In the genomic region with DNA sequence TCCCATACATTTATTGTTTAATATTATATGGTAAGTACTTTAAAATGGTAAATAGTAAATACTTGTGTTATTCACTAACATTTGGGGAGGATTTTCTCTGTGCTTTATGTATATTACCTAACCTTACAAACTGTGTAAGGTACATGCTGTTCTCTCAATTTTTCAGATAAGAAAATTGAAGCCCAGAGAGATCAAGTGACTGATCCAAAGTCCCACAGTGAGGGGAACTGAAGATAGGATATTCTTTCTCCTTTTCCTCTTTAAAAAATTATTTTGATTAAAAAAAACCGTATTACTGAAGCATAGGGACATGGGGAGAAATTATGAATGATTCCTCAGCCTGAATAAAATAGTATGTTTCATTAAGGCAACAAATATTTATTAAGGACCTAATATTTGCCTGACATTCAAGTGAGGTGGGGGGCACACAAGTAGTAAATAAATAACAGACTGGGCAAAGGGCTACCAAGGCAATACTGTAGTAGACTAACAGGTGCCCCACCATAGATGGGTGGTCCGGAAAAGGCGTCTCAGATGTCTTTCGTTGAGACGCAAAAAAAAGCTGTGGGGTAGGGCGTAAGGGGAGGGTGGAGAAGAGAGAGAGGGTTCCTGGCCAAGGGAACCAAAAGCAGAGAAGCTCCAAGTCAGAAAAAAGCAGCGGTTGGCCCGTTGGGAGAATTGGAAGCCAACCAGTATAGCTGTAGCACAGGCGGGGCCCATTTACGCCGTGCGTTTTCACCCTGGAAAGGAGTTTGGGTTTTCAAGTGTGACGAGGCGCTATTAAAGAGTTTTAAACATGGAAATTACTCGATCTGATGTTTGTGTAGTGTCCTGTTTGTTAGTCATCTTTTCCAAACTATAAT, we compare ENCODE assay signal across 8 cellular contexts. TPM values are rescaled to one million over a fixed set of nuclear protein-coding genes. Genes with fewer than 3 reads are reported as not detected.
A peak's percentile ranks its signal among the peaks of the same experiment; 100 is the strongest.
DNase-seq lines count a peak whose midpoint lies in the region; ATAC-seq and TF ChIP-seq lines count a peak whose summit lies in the region.

No MANE protein-coding gene starts in this region.

- intact Hi-C loops in stomach (cut with DNase I; ENCODE audit: low total_unique reads) = no loop called here

- WGBS in stomach, 5 donors = 1 to 2% (median 1%) methylated on average over 15 of the region's 15 CpGs

- no peaks in the 10 kb centered on the region for H3K27me3 ChIP-seq in mucosa of stomach (ENCODE audit: control insufficient read depth, insufficient read depth, low read length)
- H3K27me3 ChIP-seq in stomach = no peaks in the 10 kb centered on the region

- TF ChIP-seq POLR2A in erythroblast (IDR thresholded peaks at IDR 0.05; ENCODE audit: low read length) (no peak), stomach (IDR thresholded peaks at IDR 0.05) (no peak)

- TF ChIP-seq EP300 in stomach (IDR thresholded peaks at IDR 0.05) = no peak

- CTCF ChIA-PET in AG04449 (lab: Yijun Ruan, JAX) = no interaction called here

- no peaks in the 10 kb centered on the region for H3K36me3 ChIP-seq in mucosa of stomach (ENCODE audit: control insufficient read depth, insufficient read depth, low read length)
- H3K36me3 ChIP-seq in stomach = no peaks in the 10 kb centered on the region

- no peaks in the 10 kb centered on the region for H3K9me3 ChIP-seq in mucosa of stomach (ENCODE audit: control insufficient read depth, low read length)
- H3K9me3 ChIP-seq in stomach = no peaks in the 10 kb centered on the region

- DNase-seq in AG04449 (ENCODE audit: low read depth, low spot score) = no peak
- peak; percentile 44 for DNase-seq in NCI-H345 treated with DMSO at 0.1 percent for 48 hours (lab: John Stamatoyannopoulos, UW; ENCODE audit: unreplicated experiment)
- peak; percentile 37 for DNase-seq in activated CD8-positive, alpha-beta memory T cell treated with anti-CD3 and anti-CD28 coated beads, Interleukin-2, amount 50 U/mL, for 4 hours
- DNase-seq in erythroblast (lab: John Stamatoyannopoulos, UW) = peak; percentile 84 to 85
- DNase-seq in stomach = peak; percentile 41

- ATAC-seq in GM18907 (IDR thresholded peaks at IDR 0.05; ENCODE audit: unreplicated experiment) = peak; percentile 3
- no peak for ATAC-seq in HG02870 (IDR thresholded peaks at IDR 0.05; ENCODE audit: unreplicated experiment)

- peaks cover 10% of the 10 kb centered on the region for H3K4me1 ChIP-seq in mucosa of stomach (ENCODE audit: control insufficient read depth, insufficient read depth, low read length)
- peaks cover 0 to 54% (median 30%) of the 10 kb centered on the region in 4 donors for H3K4me1 ChIP-seq in stomach

- H3K4me3 ChIP-seq in AG04449 (ENCODE audit: low read depth, low read length) (peak overlapping the region; percentile 81), mucosa of stomach (ENCODE audit: low read length) (peak overlapping the region; percentile 84), stomach (peak overlapping the region; percentile 71 to 95 (median 86))

- POLR2A ChIA-PET in AG04449 (lab: Yijun Ruan, JAX) = interaction anchor here (1.0 kb wide), 1 partner anchor 47 kb away, joined by 4 read pairs; a partner anchor contains a TSS

- TF ChIP-seq CTCF in AG04449 (IDR thresholded peaks at IDR 0.05; ENCODE audit: insufficient read depth, low read length, missing control alignments) (no peak), stomach (IDR thresholded peaks at IDR 0.05) (peak in 1 of 7 experiments; percentile 5)

- peak overlapping the region; percentile 94 for H3K9ac ChIP-seq in mucosa of stomach (ENCODE audit: low read length)

- peak overlapping the region; percentile 94 to 99 (median 98) for H3K27ac ChIP-seq in stomach

RNA-seq across cellular contexts. Expression of a gene that starts 0.9 kb away (rescaled TPM):
- total RNA-seq in stomach = 10 to 100 TPM; 11.9 to 33.8 (median 13.9) TPM
- 1 to 10 TPM; 1.9 to 2.3 (median 2.2) TPM for polyA plus RNA-seq in stomach

RNA-seq across cellular contexts. Expression of a gene that starts 47.0 kb away (rescaled TPM):
- 10 to 100 TPM in 4 of 5 donors, 1 to 10 TPM in 1; 8.0 to 20.3 (median 12.3) TPM for total RNA-seq in stomach
- polyA plus RNA-seq in stomach = 1 to 10 TPM; 2.2 to 3.7 (median 3.4) TPM
